In genomic region chrX:150547511-150548115, GRCh38 we compare ENCODE assay signal across 8 cellular contexts. TPM values are rescaled to one million over a fixed set of nuclear protein-coding genes. Genes with fewer than 3 reads are reported as not detected.
DNase-seq lines count a peak whose midpoint lies in the region; ATAC-seq and TF ChIP-seq lines count a peak whose summit lies in the region.

No MANE protein-coding gene starts in this region.

- no peak for DNase-seq in CD4-positive, alpha-beta T cell
- DNase-seq in HK-2 (ENCODE audit: unreplicated experiment) (peak; percentile 70), fibroblast of the conjunctiva (ENCODE audit: low read depth) (peak; percentile 13), natural killer cell (no peak), SIG-M5 (lab: John Stamatoyannopoulos, UW) (no peak)
- DNase-seq in activated T-cell treated with anti-CD3 and anti-CD28 coated beads, Interleukin-2, amount 50 U/mL, for 72 hours: peak; percentile 28 to 40

- no peaks in the 10 kb centered on the region for H3K9me3 Mint-ChIP-seq in CD4-positive, alpha-beta T cell
- no peaks in the 10 kb centered on the region for H3K9me3 Mint-ChIP-seq in activated T-cell treated with anti-CD3 and anti-CD28 coated beads, Interleukin-2, amount 50 U/mL, for 72 hours
- H3K9me3 Mint-ChIP-seq in natural killer cell: no peaks in the 10 kb centered on the region

- ATAC-seq in CD4-positive, alpha-beta T cell (ENCODE audit: poor library complexity): no peak
- peak; percentile 71 for ATAC-seq in GM19324 (IDR thresholded peaks at IDR 0.05; ENCODE audit: low FRiP score, unreplicated experiment)
- ATAC-seq in activated T-cell treated with anti-CD3 and anti-CD28 coated beads, Interleukin-2, amount 50 U/mL, for 72 hours (replicated peaks in 1 of 2): peak; percentile 63 to 65
- peak; percentile 46 to 60 (median 57) for ATAC-seq in natural killer cell
- no peak for ATAC-seq in GM18517 (IDR thresholded peaks at IDR 0.05; ENCODE audit: unreplicated experiment)

- no peak overlapping the region for H3K27ac ChIP-seq in CD4-positive, alpha-beta T cell (ENCODE audit: low read depth, low read length)

- TF ChIP-seq CTCF in CD4-positive, alpha-beta T cell (IDR thresholded peaks at IDR 0.05): no peak
- no peak for TF ChIP-seq CTCF in natural killer cell (IDR thresholded peaks at IDR 0.05)

- H3K27me3 Mint-ChIP-seq in CD4-positive, alpha-beta T cell: no peaks in the 10 kb centered on the region
- H3K27me3 Mint-ChIP-seq in activated T-cell treated with anti-CD3 and anti-CD28 coated beads, Interleukin-2, amount 50 U/mL, for 72 hours (ENCODE audit: low read depth): peaks cover 12% of the 10 kb centered on the region
- peaks cover 0 to 8% of the 10 kb centered on the region in 2 donors for H3K27me3 Mint-ChIP-seq in natural killer cell (ENCODE audit: low read depth in 2 of 2)

- CTCF ChIA-PET in CD4-positive, alpha-beta T cell (lab: Charles Lee): no interaction called here

- POLR2A ChIA-PET in CD4-positive, alpha-beta T cell (lab: Charles Lee): interaction anchor here (1.1 to 6.5 kb wide), 3 partner anchors 23 to 609 kb away, joined by 3 to 68 read pairs (median 5); partner anchors contain the start of genes EOLA2 and MTM1

- intact Hi-C loops in CD4-positive, alpha-beta T cell (cut with DNase I, micrococcal nuclease): loop anchor here in 1 of 2 experiments (2.0 kb wide), 1 partner anchor 21 kb away; the partner anchor contains the start of gene MTM1
- intact Hi-C loops in natural killer cell (cut with micrococcal nuclease): no loop called here

- no peaks in the 10 kb centered on the region for H3K27me3 ChIP-seq in CD4-positive, alpha-beta T cell (ENCODE audit: control insufficient read depth, insufficient read depth, low read length)

- H3K4me1 Mint-ChIP-seq in CD4-positive, alpha-beta T cell (ENCODE audit: low read depth): peaks cover 34% of the 10 kb centered on the region
- peaks cover 39% of the 10 kb centered on the region for H3K4me1 Mint-ChIP-seq in activated T-cell treated with anti-CD3 and anti-CD28 coated beads, Interleukin-2, amount 50 U/mL, for 72 hours (ENCODE audit: low read depth)
- peaks cover 24 to 43% of the 10 kb centered on the region in 2 donors for H3K4me1 Mint-ChIP-seq in natural killer cell

- no peaks in the 10 kb centered on the region for H3K9me3 ChIP-seq in CD4-positive, alpha-beta T cell (ENCODE audit: control insufficient read depth, low read length)

- H3K4me3 Mint-ChIP-seq in CD4-positive, alpha-beta T cell: peak overlapping the region; percentile 83
- peak overlapping the region; percentile 74 to 76 for H3K4me3 Mint-ChIP-seq in activated T-cell treated with anti-CD3 and anti-CD28 coated beads, Interleukin-2, amount 50 U/mL, for 72 hours
- H3K4me3 Mint-ChIP-seq in natural killer cell: peak overlapping the region; percentile 75

- H3K27ac Mint-ChIP-seq in CD4-positive, alpha-beta T cell: peak overlapping the region; percentile 62
- no peak overlapping the region for H3K27ac Mint-ChIP-seq in activated T-cell treated with anti-CD3 and anti-CD28 coated beads, Interleukin-2, amount 50 U/mL, for 72 hours
- peak overlapping the region in 1 of 2 donors; percentile 83 for H3K27ac Mint-ChIP-seq in natural killer cell

- H3K36me3 Mint-ChIP-seq in CD4-positive, alpha-beta T cell (ENCODE audit: low read depth): no peaks in the 10 kb centered on the region
- no peaks in the 10 kb centered on the region for H3K36me3 Mint-ChIP-seq in activated T-cell treated with anti-CD3 and anti-CD28 coated beads, Interleukin-2, amount 50 U/mL, for 72 hours (ENCODE audit: insufficient read depth in 2 of 2)
- no peaks in the 10 kb centered on the region for H3K36me3 Mint-ChIP-seq in natural killer cell

RNA-seq across cellular contexts. Expression of gene MTM1, which starts 20.8 kb away (rescaled TPM):
- total RNA-seq in CD4-positive, alpha-beta T cell: 10 to 100 TPM; 20.6 to 26.9 TPM
- total RNA-seq in activated T-cell treated with anti-CD3 and anti-CD28 coated beads, Interleukin-2, amount 50 U/mL, for 72 hours: 10 to 100 TPM; 28.9 to 30.9 TPM
- 10 to 100 TPM in 1 of 3 donors, 1 to 10 TPM in 2; 4.8 to 16.6 (median 6.1) TPM for total RNA-seq in natural killer cell

Comparison
In these comparisons a context has a peak if more than half of its experiments do, and no peak if none do; other contexts are left out.
1. ATAC-seq: peak in GM19324 (single experiment), activated T-cell treated with anti-CD3 and anti-CD28 coated beads, Interleukin-2, amount 50 U/mL, for 72 hours (2 of 2) and natural killer cell (3 of 3); none in CD4-positive, alpha-beta T cell (single experiment) and GM18517 (single experiment).
2. DNase-seq: peak in HK-2 (single experiment), activated T-cell treated with anti-CD3 and anti-CD28 coated beads, Interleukin-2, amount 50 U/mL, for 72 hours (2 of 2) and fibroblast of the conjunctiva (single experiment); none in CD4-positive, alpha-beta T cell (0 of 10), natural killer cell (single experiment) and SIG-M5 (single experiment).
3. Peak in every context shown above with its lines, with median percentiles within 50 percentile points of each other: H3K4me3 Mint-ChIP-seq.